In genomic region chr11:34052036-34052607, GRCh38 we compare ENCODE assay signal across 1 cellular context.
A peak's percentile ranks its signal among the peaks of the same experiment; 100 is the strongest.
TF ChIP-seq lines count a peak whose summit lies in the region.

No MANE protein-coding gene starts in this region.

TF ChIP-seq in HepG2, 621 proteins besides CTCF, POLR2A, EP300 and RAD21 (continued from another document and continues in another):
- TF ChIP-seq ZBTB39 (CRISPR knock-in tag; IDR thresholded peaks at IDR 0.05) (no peak), IRF1 (CRISPR knock-in tag; IDR thresholded peaks at IDR 0.05; ENCODE audit: low read depth) (no peak), ZNF816 (CRISPR knock-in tag; IDR thresholded peaks at IDR 0.05; ENCODE audit: borderline replicate concordance) (no peak), ZNF180 (CRISPR knock-in tag; IDR thresholded peaks at IDR 0.05; ENCODE audit: borderline replicate concordance, low read depth) (no peak), FOXC1 (CRISPR knock-in tag; IDR thresholded peaks at IDR 0.05; ENCODE audit: borderline replicate concordance) (no peak; the same call in 1 of the 2 replicates), MXI1 (IDR thresholded peaks at IDR 0.05; ENCODE audit: borderline replicate concordance, low read depth, low read length) (peak; percentile 68; the same call in 1 of the 3 replicates), ZHX1 (CRISPR knock-in tag; IDR thresholded peaks at IDR 0.05; ENCODE audit: low read depth) (no peak), ZNF292 (CRISPR knock-in tag; IDR thresholded peaks at IDR 0.05; ENCODE audit: borderline replicate concordance, low read depth) (no peak), HNF1A (IDR thresholded peaks at IDR 0.05; ENCODE audit: low read depth) (no peak), HNF1A (CRISPR knock-in tag; IDR thresholded peaks at IDR 0.05; ENCODE audit: borderline replicate concordance) (no peak), PLRG1 (conservative IDR thresholded peaks at IDR 0.05) (no peak), LCORL (IDR thresholded peaks at IDR 0.05) (no peak), LCORL (CRISPR knock-in tag; IDR thresholded peaks at IDR 0.05) (no peak), ZSCAN12 (CRISPR knock-in tag; IDR thresholded peaks at IDR 0.05) (0 out of 2 replicates have a peak, but pooled peaks have one; percentile 41), CENPT (CRISPR knock-in tag; IDR thresholded peaks at IDR 0.05; ENCODE audit: low read depth) (no peak), YEATS4 (CRISPR knock-in tag; IDR thresholded peaks at IDR 0.05; ENCODE audit: borderline replicate concordance) (peak; percentile 69; the same call in 1 of the 2 replicates), ZNF788 (CRISPR knock-in tag; IDR thresholded peaks at IDR 0.05; ENCODE audit: borderline replicate concordance) (0 out of 2 replicates have a peak, but pooled peaks have one; percentile 15), WIZ (CRISPR knock-in tag; IDR thresholded peaks at IDR 0.05) (no peak), ZC3H4 (CRISPR knock-in tag; IDR thresholded peaks at IDR 0.05; ENCODE audit: borderline replicate concordance) (no peak), FOXP1 (IDR thresholded peaks at IDR 0.05) (no peak), FOXP1 (CRISPR knock-in tag; IDR thresholded peaks at IDR 0.05) (no peak), ZNF558 (CRISPR knock-in tag; IDR thresholded peaks at IDR 0.05; ENCODE audit: borderline replicate concordance) (peak; percentile 68; the same call in 1 of the 2 replicates), SSRP1 (CRISPR knock-in tag; IDR thresholded peaks at IDR 0.05) (no peak), ZNF580 (CRISPR knock-in tag; IDR thresholded peaks at IDR 0.05; ENCODE audit: borderline replicate concordance, low read depth) (peak; percentile 54; the same call in 1 of the 2 replicates), CERS6 (CRISPR knock-in tag; IDR thresholded peaks at IDR 0.05) (no peak), HMG20A (CRISPR knock-in tag; IDR thresholded peaks at IDR 0.05; ENCODE audit: borderline replicate concordance) (no peak), ZNF414 (CRISPR knock-in tag; IDR thresholded peaks at IDR 0.05) (no peak), DNMT3B (CRISPR knock-in tag; conservative IDR thresholded peaks at IDR 0.05) (no peak), ZEB1 (IDR thresholded peaks at IDR 0.05; ENCODE audit: insufficient replicate concordance, low read depth) (no peak), ZBTB43 (CRISPR knock-in tag; conservative IDR thresholded peaks at IDR 0.05) (no peak), ZNF234 (CRISPR knock-in tag; conservative IDR thresholded peaks at IDR 0.05) (0 out of 2 replicates have a peak, but pooled peaks have one; percentile 12), YY1 (IDR thresholded peaks at IDR 0.05; ENCODE audit: insufficient read depth, insufficient replicate concordance, low read depth, low read length) (peak; percentile 67), SYNCRIP (IDR thresholded peaks at IDR 0.05; ENCODE audit: insufficient read depth, low read depth, low read length) (no peak), ZNF644 (CRISPR knock-in tag; IDR thresholded peaks at IDR 0.05; ENCODE audit: low read depth) (no peak), RARG (CRISPR knock-in tag; IDR thresholded peaks at IDR 0.05; ENCODE audit: low read depth) (no peak), JDP2 (CRISPR knock-in tag; IDR thresholded peaks at IDR 0.05; ENCODE audit: borderline replicate concordance) (no peak), HHEX (CRISPR knock-in tag; IDR thresholded peaks at IDR 0.05) (no peak), CHD2 (IDR thresholded peaks at IDR 0.05; ENCODE audit: low read depth, low read length) (peak; percentile 70; the same call in 1 of the 2 replicates), ZNF382 (CRISPR knock-in tag; IDR thresholded peaks at IDR 0.05; ENCODE audit: borderline replicate concordance) (no peak), THAP11 (CRISPR knock-in tag; IDR thresholded peaks at IDR 0.05) (peak; percentile 58), ZNF574 (CRISPR knock-in tag; IDR thresholded peaks at IDR 0.05) (0 out of 2 replicates have a peak, but pooled peaks have one; percentile 22), SAP130 (CRISPR knock-in tag; IDR thresholded peaks at IDR 0.05; ENCODE audit: low read depth) (peak; percentile 79), CENPBD1 (CRISPR knock-in tag; IDR thresholded peaks at IDR 0.05; ENCODE audit: borderline replicate concordance, low read depth) (no peak), KDM5B (CRISPR knock-in tag; IDR thresholded peaks at IDR 0.05; ENCODE audit: borderline replicate concordance) (no peak; the same call in 1 of the 2 replicates), NR2F2 (IDR thresholded peaks at IDR 0.05; ENCODE audit: borderline replicate concordance, low read depth) (no peak), KLF13 (CRISPR knock-in tag; IDR thresholded peaks at IDR 0.05) (peak; percentile 72; the same call in 1 of the 2 replicates), ZFAT (CRISPR knock-in tag; conservative IDR thresholded peaks at IDR 0.05) (no peak), ZNF329 (CRISPR knock-in tag; IDR thresholded peaks at IDR 0.05; ENCODE audit: low read depth) (no peak), ADNP (CRISPR knock-in tag; IDR thresholded peaks at IDR 0.05) (no peak), ZNF709 (CRISPR knock-in tag; IDR thresholded peaks at IDR 0.05) (peak; percentile 7; the same call in 1 of the 2 replicates), ZNF260 (CRISPR knock-in tag; IDR thresholded peaks at IDR 0.05; ENCODE audit: borderline replicate concordance, low read depth) (no peak), GATAD1 (CRISPR knock-in tag; IDR thresholded peaks at IDR 0.05) (peak; percentile 74)
